In genomic region chr15:60840306-60840702, GRCh38 we compare ENCODE assay signal across 9 cellular contexts.
DNase-seq lines count a peak whose midpoint lies in the region; ATAC-seq and TF ChIP-seq lines count a peak whose summit lies in the region.
"Had no signal": no experiment of that assay in that cellular context is flagged by ENCODE, and none has a peak within 500 bp of the region (broad histone marks: within the 10 kb centered on the region; RNA-seq: fewer than 3 reads in every experiment).

No MANE protein-coding gene starts in this region.

- ATAC-seq in activated T-cell treated with anti-CD3 and anti-CD28 coated beads, Interleukin-2, amount 50 U/mL, for 72 hours (replicated peaks in 1 of 2), result no peak
- ATAC-seq in HG03520 (IDR thresholded peaks at IDR 0.05; ENCODE audit: unreplicated experiment) (no peak), GM18867 (IDR thresholded peaks at IDR 0.05; ENCODE audit: unreplicated experiment) (no peak)

- peak in 1 of 5 donors; percentile 64 for DNase-seq in CD4-positive, alpha-beta memory T cell
- DNase-seq in H9 (peak; percentile 37), kidney tubule cell (ENCODE audit: low spot score) (peak; percentile 25), erythroblast (lab: John Stamatoyannopoulos, UW) (no peak), transverse colon (no peak)
- peak in 1 of 2 donors; percentile 4 for DNase-seq in activated T-cell treated with anti-CD3 and anti-CD28 coated beads, Interleukin-2, amount 50 U/mL, for 72 hours

- no peak overlapping the region for H3K18ac ChIP-seq in H9 (ENCODE audit: insufficient read length, low read depth, low read length)

- H3K4me1 Mint-ChIP-seq in CD4-positive, alpha-beta memory T cell, result peaks cover 68 to 98% (median 85%) of the 10 kb centered on the region in 4 donors
- peaks cover 19 to 25% of the 10 kb centered on the region in 2 experiments for H3K4me1 Mint-ChIP-seq in H9
- peaks cover 72% of the 10 kb centered on the region for H3K4me1 Mint-ChIP-seq in activated T-cell treated with anti-CD3 and anti-CD28 coated beads, Interleukin-2, amount 50 U/mL, for 72 hours (ENCODE audit: low read depth)

- H3K56ac ChIP-seq in H9 (ENCODE audit: insufficient read length, low read depth, low read length), result no peak overlapping the region

- H3K14ac ChIP-seq in H9 (ENCODE audit: insufficient read depth, low read length), result no peak overlapping the region

- no peaks in the 10 kb centered on the region for H3K79me1 ChIP-seq in H9 (ENCODE audit: insufficient read depth, low read depth, low read length, poor library complexity, severe bottlenecking)

- no peaks in the 10 kb centered on the region for H3K27me3 Mint-ChIP-seq in CD4-positive, alpha-beta memory T cell
- H3K27me3 Mint-ChIP-seq in H9 (ENCODE audit: low read depth), result peaks cover 5% of the 10 kb centered on the region; the same call in 1 of the 2 replicates
- peaks cover 21% of the 10 kb centered on the region for H3K27me3 Mint-ChIP-seq in activated T-cell treated with anti-CD3 and anti-CD28 coated beads, Interleukin-2, amount 50 U/mL, for 72 hours (ENCODE audit: low read depth)

- WGBS in H9 (ENCODE audit: extremely low coverage, insufficient read length, low lambda C conversion rate), result no CpG with 5 or more reads among the region's 2 CpGs
- 77% methylated on average over 2 of the region's 2 CpGs; no CpG with 5 or more reads in 1 of the 2 donors for WGBS in transverse colon (ENCODE audit: low coverage in 1 of 2), 2 donors

- in situ Hi-C loops in transverse colon (cut with MboI; ENCODE audit: low pct_ligation_motif_present in 1 of 4, low pct_unique_long_range_greater_than_20kb in 1 of 4, low sequenced_read_pairs in 3 of 4), result no loop called here

- no peak overlapping the region for H2AK5ac ChIP-seq in H9 (ENCODE audit: insufficient read length, low read length)

- H3T11ph ChIP-seq in H9 (ENCODE audit: low read length), result no peak overlapping the region

- no peaks in the 10 kb centered on the region for H3K79me2 ChIP-seq in H9 (ENCODE audit: insufficient read depth, low read length)

- H3K4me1 ChIP-seq in CD4-positive, alpha-beta memory T cell (ENCODE audit: insufficient read depth, low read length), result peaks cover 93% of the 10 kb centered on the region
- no peaks in the 10 kb centered on the region for H3K4me1 ChIP-seq in H9 (ENCODE audit: insufficient read depth, low read length)
- peaks cover 0 to 3% (median 0%) of the 10 kb centered on the region in 4 donors for H3K4me1 ChIP-seq in transverse colon

- H3K27ac Mint-ChIP-seq in CD4-positive, alpha-beta memory T cell, result peak overlapping the region; percentile 90 to 99 (median 96)
- H3K27ac Mint-ChIP-seq in H9, result no peak overlapping the region
- no peak overlapping the region for H3K27ac Mint-ChIP-seq in activated T-cell treated with anti-CD3 and anti-CD28 coated beads, Interleukin-2, amount 50 U/mL, for 72 hours

- H2BK5ac ChIP-seq in H9 (ENCODE audit: insufficient read length, low read length), result no peak overlapping the region

- no peak overlapping the region for H2BK15ac ChIP-seq in H9 (ENCODE audit: low read depth, low read length)

- no peaks in the 10 kb centered on the region for H3K27me3 ChIP-seq in CD4-positive, alpha-beta memory T cell (ENCODE audit: insufficient read depth, low read length)
- no peaks in the 10 kb centered on the region for H3K27me3 ChIP-seq in H9 (ENCODE audit: insufficient read depth, low read length)
- no peaks in the 10 kb centered on the region for H3K27me3 ChIP-seq in transverse colon

- no peak overlapping the region for H4K5ac ChIP-seq in H9 (ENCODE audit: insufficient read length, low read depth, low read length)

- no peaks in the 10 kb centered on the region for H4K20me1 ChIP-seq in H9 (ENCODE audit: control insufficient read depth, insufficient read depth, insufficient read length)

- no peaks in the 10 kb centered on the region for H3K9me3 Mint-ChIP-seq in CD4-positive, alpha-beta memory T cell
- no peaks in the 10 kb centered on the region for H3K9me3 Mint-ChIP-seq in H9
- no peaks in the 10 kb centered on the region for H3K9me3 Mint-ChIP-seq in activated T-cell treated with anti-CD3 and anti-CD28 coated beads, Interleukin-2, amount 50 U/mL, for 72 hours

- H3K4me3 ChIP-seq in CD4-positive, alpha-beta memory T cell (ENCODE audit: low read length in 2 of 2), result peak overlapping the region; percentile 48 to 60
- H3K4me3 ChIP-seq in transverse colon, result no peak overlapping the region

- peak overlapping the region; percentile 66 for H3K27ac ChIP-seq in CD4-positive, alpha-beta memory T cell (ENCODE audit: low read depth, low read length)
- H3K27ac ChIP-seq in H9 (ENCODE audit: insufficient read length, low read depth, low read length), result no peak overlapping the region
- no peak overlapping the region for H3K27ac ChIP-seq in transverse colon
- H3K27ac ChIP-seq: KMS-11 had no signal

- no peak overlapping the region for H2BK20ac ChIP-seq in H9 (ENCODE audit: low read depth, low read length, poor library complexity, severe bottlenecking)

- H3K23ac ChIP-seq in H9 (ENCODE audit: insufficient read length, low read depth, low read length), result no peak overlapping the region

- peaks cover 0 to 3% of the 10 kb centered on the region in 2 donors for H3K36me3 Mint-ChIP-seq in CD4-positive, alpha-beta memory T cell
- H3K36me3 Mint-ChIP-seq in H9 (ENCODE audit: insufficient read depth in 1 of 3, low read depth in 3 of 3), result no peaks in the 10 kb centered on the region
- H3K36me3 Mint-ChIP-seq in activated T-cell treated with anti-CD3 and anti-CD28 coated beads, Interleukin-2, amount 50 U/mL, for 72 hours (ENCODE audit: insufficient read depth in 2 of 2), result no peaks in the 10 kb centered on the region

- H4K91ac ChIP-seq in H9 (ENCODE audit: insufficient read length, low read depth, low read length), result no peak overlapping the region

- H3K9me3 ChIP-seq in CD4-positive, alpha-beta memory T cell (ENCODE audit: control insufficient read depth in 1 of 2, low read length in 2 of 2), result no peaks in the 10 kb centered on the region
- H3K9me3 ChIP-seq in H9 (ENCODE audit: control insufficient read depth, low read depth, low read length) (no peaks in the 10 kb centered on the region), transverse colon (no peaks in the 10 kb centered on the region)

- H2BK12ac ChIP-seq in H9 (ENCODE audit: insufficient read length, low read depth, low read length), result no peak overlapping the region

- no peak for TF ChIP-seq CTCF in H9 (conservative IDR thresholded peaks at IDR 0.05)
- TF ChIP-seq CTCF in transverse colon (IDR thresholded peaks at IDR 0.05), result no peak

- H4K8ac ChIP-seq in H9 (replicated peaks; ENCODE audit: insufficient read length, low read depth, low read length), result no peak overlapping the region

- peak overlapping the region; percentile 86 to 93 (median 91) for H3K4me3 Mint-ChIP-seq in CD4-positive, alpha-beta memory T cell
- H3K4me3 Mint-ChIP-seq in H9, result no peak overlapping the region
- peak overlapping the region; percentile 69 for H3K4me3 Mint-ChIP-seq in activated T-cell treated with anti-CD3 and anti-CD28 coated beads, Interleukin-2, amount 50 U/mL, for 72 hours

- TF ChIP-seq POLR2A in erythroblast (IDR thresholded peaks at IDR 0.05; ENCODE audit: low read length) (no peak), transverse colon (IDR thresholded peaks at IDR 0.05) (no peak)

- H2BK120ac ChIP-seq in H9 (ENCODE audit: low read depth, low read length, poor library complexity, severe bottlenecking), result no peak overlapping the region

- CTCF ChIA-PET in CD4-positive, alpha-beta memory T cell (lab: Charles Lee; ENCODE audit: partially characterized antibody), result interaction anchor here (0.7 to 7.3 kb wide), 20 partner anchors 10 to 262 kb away, joined by 3 to 65 read pairs (median 3); no protein-coding TSS in a partner anchor

- no peak overlapping the region for H3K9ac ChIP-seq in H9 (ENCODE audit: extremely low read depth, insufficient read length, low read length)
- H3K9ac ChIP-seq: KMS-11 had no signal

- no peaks in the 10 kb centered on the region for H3K23me2 ChIP-seq in H9 (ENCODE audit: insufficient read length, low read depth, low read length, poor library complexity, severe bottlenecking)

- TF ChIP-seq EP300 in transverse colon (IDR thresholded peaks at IDR 0.05; ENCODE audit: low read depth), result no peak

- POLR2A ChIA-PET in CD4-positive, alpha-beta memory T cell (lab: Charles Lee; ENCODE audit: partially characterized antibody), result interaction anchor here (0.7 to 9.8 kb wide), 46 partner anchors 9 to 443 kb away, joined by 3 to 280 read pairs (median 6); partner anchors contain the start of genes ANXA2 and ICE2

- H2AFZ ChIP-seq in H9 (ENCODE audit: low read length), result no peak overlapping the region

- H3K36me3 ChIP-seq in CD4-positive, alpha-beta memory T cell (ENCODE audit: insufficient read depth, low read length), result no peaks in the 10 kb centered on the region
- no peaks in the 10 kb centered on the region for H3K36me3 ChIP-seq in transverse colon

- intact Hi-C loops in CD4-positive, alpha-beta memory T cell (cut with micrococcal nuclease), result loop anchor here (2.0 to 5.0 kb wide), 2 partner anchors 67 to 76 kb away; no protein-coding TSS in a partner anchor
- intact Hi-C loops in transverse colon (cut with DNase I; ENCODE audit: low total_unique reads), result no loop called here

- H3K4ac ChIP-seq in H9 (ENCODE audit: low read depth, low read length), result no peak overlapping the region

- H3K4me2 ChIP-seq in H9 (ENCODE audit: insufficient read depth, insufficient read length, low read length), result no peak overlapping the region
- H3K4me2 ChIP-seq: KMS-11 had no signal

Comparison
In these comparisons a context has a peak if more than half of its experiments do, and no peak if none do; other contexts are left out.
1. DNase-seq: peak in H9 (single experiment) and kidney tubule cell (single experiment); none in erythroblast (0 of 2) and transverse colon (single experiment).
2. H3K4me3 ChIP-seq: peak in CD4-positive, alpha-beta memory T cell (2 of 2); none in transverse colon (0 of 4).
3. H3K27ac Mint-ChIP-seq: peak in CD4-positive, alpha-beta memory T cell (7 of 7); none in H9 (0 of 3) and activated T-cell treated with anti-CD3 and anti-CD28 coated beads, Interleukin-2, amount 50 U/mL, for 72 hours (single experiment).
4. H3K4me3 Mint-ChIP-seq: peak in CD4-positive, alpha-beta memory T cell (8 of 8) and activated T-cell treated with anti-CD3 and anti-CD28 coated beads, Interleukin-2, amount 50 U/mL, for 72 hours (2 of 2); none in H9 (0 of 2).